17 cellular contexts compared by ENCODE assay signal in genomic region chr7:111012152-111012551, GRCh38.
A peak's percentile ranks its signal among the peaks of the same experiment; 100 is the strongest.
DNase-seq lines count a peak whose midpoint lies in the region; ATAC-seq, FAIRE-seq and TF ChIP-seq lines count a peak whose summit lies in the region.
"Had no signal": no experiment of that assay in that cellular context is flagged by ENCODE, and none has a peak within 500 bp of the region (broad histone marks: within the 10 kb centered on the region; RNA-seq: fewer than 3 reads in every experiment).

No MANE protein-coding gene starts in this region.

- peak overlapping the region; percentile 79 for H3K4me3 Mint-ChIP-seq in activated CD8-positive, alpha-beta memory T cell treated with anti-CD3 and anti-CD28 coated beads, Interleukin-2, amount 10 ng/mL, durations not matched to agents 7 days and 5 days
- H3K4me3 Mint-ChIP-seq in HFFc6: no peak overlapping the region
- H3K4me3 Mint-ChIP-seq in activated naive CD8-positive, alpha-beta T cell treated with anti-CD3 and anti-CD28 coated beads for 36 hours: peak overlapping the region; percentile 73

- CTCF ChIA-PET in activated CD8-positive, alpha-beta memory T cell treated with anti-CD3 and anti-CD28 coated beads, Interleukin-2, amount 10 ng/mL, durations not matched to agents 7 days and 5 days (lab: Charles Lee): interaction anchor here (0.6 to 1.8 kb wide), 7 partner anchors 70 to 106 kb away, joined by 3 to 4 read pairs (median 3); partner anchors contain the start of gene LRRN3

- FAIRE-seq in keratinocyte (lab: Jason Lieb, UNC): no peak
- FAIRE-seq: H1 had no signal

- H3K79me2 ChIP-seq in keratinocyte (ENCODE audit: control insufficient read depth, insufficient read depth, low read length): no peaks in the 10 kb centered on the region

- H3K27me3 ChIP-seq in keratinocyte (ENCODE audit: control insufficient read depth, extremely low read depth, insufficient read depth, low read length): no peaks in the 10 kb centered on the region
- no peaks in the 10 kb centered on the region for H3K27me3 ChIP-seq in H7 (ENCODE audit: control insufficient read depth, insufficient read depth, low read length)
- H3K27me3 ChIP-seq: adrenal gland, colonic mucosa had no signal

- H3K9me3 Mint-ChIP-seq in activated CD8-positive, alpha-beta memory T cell treated with anti-CD3 and anti-CD28 coated beads, Interleukin-2, amount 10 ng/mL, durations not matched to agents 7 days and 5 days (ENCODE audit: low read depth): no peaks in the 10 kb centered on the region
- H3K9me3 Mint-ChIP-seq in HFFc6: no peaks in the 10 kb centered on the region
- H3K9me3 Mint-ChIP-seq in activated naive CD8-positive, alpha-beta T cell treated with anti-CD3 and anti-CD28 coated beads for 36 hours: peaks cover 2% of the 10 kb centered on the region

- peaks cover 54% of the 10 kb centered on the region for H3K4me1 Mint-ChIP-seq in activated CD8-positive, alpha-beta memory T cell treated with anti-CD3 and anti-CD28 coated beads, Interleukin-2, amount 10 ng/mL, durations not matched to agents 7 days and 5 days
- peaks cover 44% of the 10 kb centered on the region for H3K4me1 Mint-ChIP-seq in HFFc6 (ENCODE audit: low read depth)
- peaks cover 58% of the 10 kb centered on the region for H3K4me1 Mint-ChIP-seq in activated naive CD8-positive, alpha-beta T cell treated with anti-CD3 and anti-CD28 coated beads for 36 hours

- H3K4me1 ChIP-seq in keratinocyte (ENCODE audit: control insufficient read depth, extremely low read depth, insufficient read depth, low read length): peaks cover 17% of the 10 kb centered on the region
- H3K4me1 ChIP-seq: colonic mucosa had no signal

- no peak overlapping the region for H3K27ac ChIP-seq in keratinocyte (ENCODE audit: control insufficient read depth, insufficient read depth, low read length)
- H3K27ac ChIP-seq: adrenal gland had no signal

- H3K36me3 ChIP-seq in keratinocyte (ENCODE audit: control insufficient read depth in 2 of 2, extremely low read depth in 1 of 2, insufficient read depth in 2 of 2, low read length in 2 of 2) (no peaks in the 10 kb centered on the region), H7 (replicated peaks; ENCODE audit: control insufficient read depth, insufficient read depth, low read length) (no peaks in the 10 kb centered on the region)
- H3K36me3 ChIP-seq: adrenal gland, colonic mucosa had no signal

- H3K9ac ChIP-seq in keratinocyte (ENCODE audit: control insufficient read depth, extremely low read depth, insufficient read depth, low read length): no peak overlapping the region

- TF ChIP-seq CTCF in HFFc6 (IDR thresholded peaks at IDR 0.05): no peak
- TF ChIP-seq CTCF in keratinocyte (optimal IDR thresholded peaks at IDR 0.05 in 1 of 3, IDR thresholded peaks at IDR 0.05 in 1 of 3, conservative IDR thresholded peaks at IDR 0.05 in 1 of 3; ENCODE audit: extremely low read depth in 1 of 3, insufficient read depth in 2 of 3, low read length in 3 of 3): no peak

- ATAC-seq in activated CD8-positive, alpha-beta memory T cell treated with anti-CD3 and anti-CD28 coated beads, Interleukin-2, amount 10 ng/mL, durations not matched to agents 7 days and 5 days: no peak
- ATAC-seq in GM21423 (IDR thresholded peaks at IDR 0.05; ENCODE audit: unreplicated experiment): no peak
- ATAC-seq in left lobe of liver: no peak
- ATAC-seq: mucosa of descending colon, Right ventricle myocardium inferior had no signal

- peaks cover 13% of the 10 kb centered on the region for H3K36me3 Mint-ChIP-seq in activated CD8-positive, alpha-beta memory T cell treated with anti-CD3 and anti-CD28 coated beads, Interleukin-2, amount 10 ng/mL, durations not matched to agents 7 days and 5 days
- no peaks in the 10 kb centered on the region for H3K36me3 Mint-ChIP-seq in HFFc6 (ENCODE audit: low read depth)
- H3K36me3 Mint-ChIP-seq in activated naive CD8-positive, alpha-beta T cell treated with anti-CD3 and anti-CD28 coated beads for 36 hours: peaks cover 13% of the 10 kb centered on the region

- H3K27ac Mint-ChIP-seq in activated CD8-positive, alpha-beta memory T cell treated with anti-CD3 and anti-CD28 coated beads, Interleukin-2, amount 10 ng/mL, durations not matched to agents 7 days and 5 days: peak overlapping the region; percentile 96
- no peak overlapping the region for H3K27ac Mint-ChIP-seq in HFFc6
- peak overlapping the region; percentile 94 for H3K27ac Mint-ChIP-seq in activated naive CD8-positive, alpha-beta T cell treated with anti-CD3 and anti-CD28 coated beads for 36 hours

- H3K4me3 ChIP-seq in keratinocyte (ENCODE audit: control insufficient read depth in 2 of 3, extremely low read depth in 1 of 3, insufficient read depth in 2 of 3, low read depth in 1 of 3, low read length in 3 of 3): no peak overlapping the region
- H3K4me3 ChIP-seq in H7 (ENCODE audit: insufficient read depth, low read depth, low read length): no peak overlapping the region
- H3K4me3 ChIP-seq: adrenal gland, colonic mucosa, mucosa of descending colon had no signal

- H4K20me1 ChIP-seq in keratinocyte (ENCODE audit: control insufficient read depth, extremely low read depth, insufficient read depth, low read length): no peaks in the 10 kb centered on the region

- no peaks in the 10 kb centered on the region for H3K9me3 ChIP-seq in keratinocyte (ENCODE audit: control insufficient read depth, low read depth, low read length)
- H3K9me3 ChIP-seq: adrenal gland, colonic mucosa, mucosa of descending colon had no signal

- H3K27me3 Mint-ChIP-seq in activated CD8-positive, alpha-beta memory T cell treated with anti-CD3 and anti-CD28 coated beads, Interleukin-2, amount 10 ng/mL, durations not matched to agents 7 days and 5 days: no peaks in the 10 kb centered on the region
- no peaks in the 10 kb centered on the region; the same call in 1 of the 2 replicates for H3K27me3 Mint-ChIP-seq in HFFc6 (ENCODE audit: insufficient read depth)
- H3K27me3 Mint-ChIP-seq in activated naive CD8-positive, alpha-beta T cell treated with anti-CD3 and anti-CD28 coated beads for 36 hours: no peaks in the 10 kb centered on the region

- DNase-seq in activated CD8-positive, alpha-beta memory T cell treated with anti-CD3 and anti-CD28 coated beads, Interleukin-2, amount 10 ng/mL, durations not matched to agents 7 days and 5 days: no peak
- DNase-seq in activated CD8-positive, alpha-beta memory T cell treated with anti-CD3 and anti-CD28 coated beads, Interleukin-2, amount 50 U/mL, for 48 hours: no peak
- DNase-seq in HFFc6 (peak; percentile 16), keratinocyte (ENCODE audit: low read depth, low spot score) (no peak), left lobe of liver (ENCODE audit: low spot score) (no peak), H7 (no peak)
- DNase-seq in activated naive CD8-positive, alpha-beta T cell treated with anti-CD3 and anti-CD28 coated beads for 36 hours: no peak
- DNase-seq: adrenal gland; colonic mucosa; DMS53; mucosa of descending colon; NCI-H2029 treated with DMSO at 0.1 percent for 48 hours; NCI-H69; stimulated activated CD4-positive, alpha-beta T cell treated with anti-CD3 and anti-CD28 coated beads, Interleukin-4, amount 100 ng/mL, for 4 hours had no signal

- dilution Hi-C loops in keratinocyte (cut with MboI; ENCODE audit: extremely low pct_ligation_motif_present, low sequenced_read_pairs): no loop called here

- no peaks in the 10 kb centered on the region for H3K9me1 ChIP-seq in keratinocyte (ENCODE audit: control insufficient read depth, extremely low read depth, insufficient read depth, low read length)

- peak overlapping the region; percentile 60 for H3K4me2 ChIP-seq in keratinocyte (ENCODE audit: control insufficient read depth, extremely low read depth, insufficient read depth, low read depth, low read length)

- H2AFZ ChIP-seq in keratinocyte (ENCODE audit: control insufficient read depth, low read length): no peak overlapping the region
